ENCODE assay signal across 1 cellular context in genomic region chr6:138965291-138965874, GRCh38.
TF ChIP-seq lines count a peak whose summit lies in the region.

No MANE protein-coding gene starts in this region.

TF ChIP-seq in HEK293, 187 proteins besides CTCF, POLR2A, EP300 and RAD21 (continued from another document):
- TF ChIP-seq ZBTB11 (tag by site-specific recombination; conservative IDR thresholded peaks at IDR 0.05; ENCODE audit: low read depth) (no peak), ZNF555 (tag by site-specific recombination; conservative IDR thresholded peaks at IDR 0.05) (no peak), ZNF138 (tag by site-specific recombination; IDR thresholded peaks at IDR 0.05; ENCODE audit: borderline replicate concordance) (no peak), ZSCAN4 (tag by site-specific recombination; IDR thresholded peaks at IDR 0.05) (no peak), GFI1B (tag by site-specific recombination; IDR thresholded peaks at IDR 0.05) (no peak), ZEB2 (tag by site-specific recombination; IDR thresholded peaks at IDR 0.05) (0 out of 2 replicates have a peak, but pooled peaks have one; percentile 4), ZNF623 (tag by site-specific recombination; IDR thresholded peaks at IDR 0.05) (no peak), ZNF10 (tag by site-specific recombination; IDR thresholded peaks at IDR 0.05) (no peak), SCRT2 (tag by site-specific recombination; IDR thresholded peaks at IDR 0.05) (peak; percentile 89), OSR2 (tag by site-specific recombination; IDR thresholded peaks at IDR 0.05) (peak; percentile 49; the same call in 1 of the 2 replicates), ZBTB48 (tag by site-specific recombination; IDR thresholded peaks at IDR 0.05) (no peak), ZNF416 (tag by site-specific recombination; IDR thresholded peaks at IDR 0.05) (no peak), KLF9 (tag by site-specific recombination; IDR thresholded peaks at IDR 0.05; ENCODE audit: low read depth) (no peak), FEZF1 (tag by site-specific recombination; IDR thresholded peaks at IDR 0.05) (peak; percentile 60), ZNF140 (tag by site-specific recombination; IDR thresholded peaks at IDR 0.05) (no peak), ZSCAN23 (tag by site-specific recombination; IDR thresholded peaks at IDR 0.05) (no peak), MYNN (tag by site-specific recombination; IDR thresholded peaks at IDR 0.05; ENCODE audit: borderline replicate concordance) (no peak), ZSCAN16 (tag by site-specific recombination; IDR thresholded peaks at IDR 0.05) (no peak), ZBTB49 (tag by site-specific recombination; IDR thresholded peaks at IDR 0.05; ENCODE audit: low read depth) (no peak)
